In genomic region chr17:72631568-72631967, GRCh38 we compare ENCODE assay signal across 17 cellular contexts.
DNase-seq lines count a peak whose midpoint lies in the region; ATAC-seq and TF ChIP-seq lines count a peak whose summit lies in the region.
"Had no signal": no experiment of that assay in that cellular context is flagged by ENCODE, and none has a peak within 500 bp of the region (broad histone marks: within the 10 kb centered on the region; RNA-seq: fewer than 3 reads in every experiment).

No MANE protein-coding gene starts in this region.

- no peak overlapping the region for H2AFZ ChIP-seq in hepatocyte

- no peaks in the 10 kb centered on the region for H3K79me2 ChIP-seq in hepatocyte

- H3K4me1 ChIP-seq in Peyer's patch (peaks cover 0 to 16% (median 4%) of the 10 kb centered on the region in 4 donors), hepatocyte (ENCODE audit: insufficient read depth) (peaks cover 12% of the 10 kb centered on the region)

- no peak for TF ChIP-seq POLR2A in Peyer's patch (IDR thresholded peaks at IDR 0.05)

- no peaks in the 10 kb centered on the region for H3K36me3 ChIP-seq in Peyer's patch
- H3K36me3 ChIP-seq in hepatocyte (replicated peaks; ENCODE audit: insufficient read depth, low read depth), result no peaks in the 10 kb centered on the region
- H3K36me3 ChIP-seq: heart right ventricle had no signal

- H3K27me3 ChIP-seq in Peyer's patch (no peaks in the 10 kb centered on the region), hepatocyte (no peaks in the 10 kb centered on the region)
- H3K27me3 ChIP-seq: heart right ventricle had no signal

- no peaks in the 10 kb centered on the region for H3K9me2 ChIP-seq in hepatocyte (replicated peaks; ENCODE audit: insufficient read depth)

- H4K20me1 ChIP-seq in hepatocyte (ENCODE audit: insufficient read depth, poor library complexity, severe bottlenecking), result no peaks in the 10 kb centered on the region

- H3K27ac ChIP-seq in Peyer's patch (peak overlapping the region in 3 of 4 donors; percentile 62 to 86 (median 80)), hepatocyte (peak overlapping the region; percentile 68)
- H3K27ac ChIP-seq: heart right ventricle had no signal

- DNase-seq in ELF-1 (ENCODE audit: low read depth, low spot score), result peak; percentile 28
- peak; percentile 15 for DNase-seq in NCI-H187 treated with DMSO at 0.1 percent for 48 hours (lab: John Stamatoyannopoulos, UW)
- DNase-seq in Peyer's patch, result no peak
- no peak for DNase-seq in hepatocyte (ENCODE audit: low spot score)
- DNase-seq in activated CD4-positive, CD25-positive, alpha-beta regulatory T cell treated with anti-CD3 and anti-CD28 coated beads, Interleukin-2, amount 50 U/mL, for 72 hours, result no peak
- DNase-seq in D341Med (ENCODE audit: low spot score), result no peak
- DNase-seq: activated CD4-positive, alpha-beta T cell treated with anti-CD3 and anti-CD28 coated beads for 1 hour; activated CD8-positive, alpha-beta memory T cell treated with anti-CD3 and anti-CD28 coated beads, Interleukin-2, amount 50 U/mL, for 4 hours; activated naive CD4-positive, alpha-beta T cell treated with Interleukin-2 at 50 U/mL for 16 hours; dermis blood vessel endothelial cell; kidney; occipital lobe; stimulated activated CD4-positive, alpha-beta T cell treated with anti-CD3 and anti-CD28 coated beads, Interleukin-2, amount 100 ng/mL, for 48 hours; stimulated activated CD8-positive, alpha-beta memory T cell treated with anti-CD3 and anti-CD28 coated beads, Interleukin-4, amount 100 ng/mL, for 48 hours had no signal

- no peak overlapping the region for H3K4me2 ChIP-seq in hepatocyte

- TF ChIP-seq CTCF in Peyer's patch (IDR thresholded peaks at IDR 0.05) (no peak), hepatocyte (IDR thresholded peaks at IDR 0.05; ENCODE audit: poor library complexity) (no peak)

- H3K4me3 ChIP-seq in Peyer's patch (no peak overlapping the region), hepatocyte (no peak overlapping the region)
- H3K4me3 ChIP-seq: heart right ventricle had no signal

- H3K9me3 ChIP-seq in Peyer's patch, result no peaks in the 10 kb centered on the region
- H3K9me3 ChIP-seq in hepatocyte (ENCODE audit: low read depth), result no peaks in the 10 kb centered on the region

- 84% methylated on average over 10 of the region's 10 CpGs for WGBS in hepatocyte (ENCODE audit: low lambda C conversion rate, missing lambda C conversion rate)

- ATAC-seq in HG03159 (IDR thresholded peaks at IDR 0.05; ENCODE audit: unreplicated experiment) (no peak), GM19397 (IDR thresholded peaks at IDR 0.05; ENCODE audit: unreplicated experiment) (no peak)

Comparison
In these comparisons a context has a peak if more than half of its experiments do, and no peak if none do; other contexts are left out.
1. DNase-seq: peak in ELF-1 (single experiment) and NCI-H187 treated with DMSO at 0.1 percent for 48 hours (single experiment); none in Peyer's patch (0 of 3), hepatocyte (single experiment), activated CD4-positive, CD25-positive, alpha-beta regulatory T cell treated with anti-CD3 and anti-CD28 coated beads, Interleukin-2, amount 50 U/mL, for 72 hours (single experiment) and D341Med (single experiment).